12 cellular contexts compared by ENCODE assay signal in genomic region chr16:4915226-4915761, GRCh38. TPM values are rescaled to one million over a fixed set of nuclear protein-coding genes. Genes with fewer than 3 reads are reported as not detected.
DNase-seq lines count a peak whose midpoint lies in the region; ATAC-seq, FAIRE-seq and TF ChIP-seq lines count a peak whose summit lies in the region.
"Had no signal": no experiment of that assay in that cellular context is flagged by ENCODE, and none has a peak within 500 bp of the region (broad histone marks: within the 10 kb centered on the region; RNA-seq: fewer than 3 reads in every experiment).

No MANE protein-coding gene starts in this region.

- no peak overlapping the region for H3K4me3 ChIP-seq in PC-3 (ENCODE audit: low read length)
- H3K4me3 ChIP-seq in H1 (ENCODE audit: extremely low read depth in 1 of 4, insufficient read depth in 2 of 4, low read depth in 3 of 4, low read length in 4 of 4), result no peak overlapping the region
- no peak overlapping the region for H3K4me3 ChIP-seq in left lung
- H3K4me3 ChIP-seq: SJSA1 had no signal

- H3K4me1 Mint-ChIP-seq in T-cell, result no peaks in the 10 kb centered on the region
- no peaks in the 10 kb centered on the region for H3K4me1 Mint-ChIP-seq in natural killer cell treated with Interleukin-12 subunit alpha and Interleukin-12 subunit beta and Interleukin-15 and Interleukin-18, amount 100 ng/mL, for 72 hours (ENCODE audit: low read depth in 2 of 2)
- H3K4me1 Mint-ChIP-seq: naive thymus-derived CD8-positive, alpha-beta T cell; stimulated activated memory B cell treated with anti-CD40 and anti-IgM and Interleukin-4, amounts not matched to agents 10 μg/mL and 1 μg/mL and 100 μg/mL, for 72 hours had no signal

- no peaks in the 10 kb centered on the region for H3K36me3 Mint-ChIP-seq in T-cell
- H3K36me3 Mint-ChIP-seq in natural killer cell treated with Interleukin-12 subunit alpha and Interleukin-12 subunit beta and Interleukin-15 and Interleukin-18, amount 100 ng/mL, for 72 hours, result no peaks in the 10 kb centered on the region
- H3K36me3 Mint-ChIP-seq: naive thymus-derived CD8-positive, alpha-beta T cell; stimulated activated memory B cell treated with anti-CD40 and anti-IgM and Interleukin-4, amounts not matched to agents 10 μg/mL and 1 μg/mL and 100 μg/mL, for 72 hours had no signal

- H4K91ac ChIP-seq in H1 (replicated peaks; ENCODE audit: insufficient read length, low read length), result no peak overlapping the region

- H4K20me1 ChIP-seq in PC-3 (ENCODE audit: low read length), result no peaks in the 10 kb centered on the region
- peaks cover 0 to 1% of the 10 kb centered on the region in 2 experiments for H4K20me1 ChIP-seq in H1 (replicated peaks in 1 of 2; ENCODE audit: control insufficient read depth in 1 of 2, insufficient read depth in 2 of 2, low read length in 2 of 2)

- 90% methylated on average over 11 of the region's 11 CpGs; no CpG with 5 or more reads in 1 of the 2 experiments for WGBS in H1 (ENCODE audit: extremely low coverage in 1 of 2, insufficient coverage in 1 of 2, insufficient read length in 1 of 2, insufficient replicate concordance in 2 of 2, low coverage in 1 of 2, low lambda C conversion rate in 2 of 2, missing lambda C conversion rate in 1 of 2), 2 experiments

- TF ChIP-seq RAD21 in H1 (IDR thresholded peaks at IDR 0.05 in 1 of 2, conservative IDR thresholded peaks at IDR 0.05 in 1 of 2; ENCODE audit: low read depth in 2 of 2, low read length in 2 of 2), result no peak

- H3K27me3 ChIP-seq in PC-3 (ENCODE audit: low read length) (no peaks in the 10 kb centered on the region), H1 (replicated peaks in 1 of 4; ENCODE audit: control insufficient read depth in 3 of 4, extremely low read depth in 1 of 4, insufficient read depth in 3 of 4, low read length in 3 of 4) (no peaks in the 10 kb centered on the region), left lung (no peaks in the 10 kb centered on the region)
- H3K27me3 ChIP-seq: SJSA1 had no signal

- no peak for FAIRE-seq in H1 (lab: Jason Lieb, UNC)

- H3K36me3 ChIP-seq in PC-3 (ENCODE audit: low read depth, low read length) (no peaks in the 10 kb centered on the region), H1 (ENCODE audit: control insufficient read depth in 2 of 4, insufficient read depth in 4 of 4, low read length in 3 of 4) (no peaks in the 10 kb centered on the region), left lung (no peaks in the 10 kb centered on the region)
- H3K36me3 ChIP-seq: SJSA1 had no signal

- no peak overlapping the region for H2BK12ac ChIP-seq in H1 (ENCODE audit: low read depth, low read length)

- H3K79me2 ChIP-seq in PC-3 (ENCODE audit: low read length) (no peaks in the 10 kb centered on the region), H1 (ENCODE audit: control insufficient read depth in 1 of 2, insufficient read depth in 2 of 2, low read length in 2 of 2) (no peaks in the 10 kb centered on the region)

- POLR2A ChIA-PET in PC-3 (lab: Charles Lee; ENCODE audit: unreplicated experiment) (no interaction called here), H1 (lab: Charles Lee; ENCODE audit: partially characterized antibody) (interaction anchor here (0.7 to 1.5 kb wide), 5 partner anchors 8 to 19 kb away, joined by 3 read pairs; no protein-coding TSS in a partner anchor), T-cell (lab: Charles Lee) (no interaction called here)

- intact Hi-C loops in PC-3 (cut with micrococcal nuclease) (no loop called here), left lung (cut with DNase I) (no loop called here)

- H2BK20ac ChIP-seq in H1 (ENCODE audit: low read length), result no peak overlapping the region

- no peak overlapping the region for H3K27ac Mint-ChIP-seq in T-cell
- no peak overlapping the region for H3K27ac Mint-ChIP-seq in natural killer cell treated with Interleukin-12 subunit alpha and Interleukin-12 subunit beta and Interleukin-15 and Interleukin-18, amount 100 ng/mL, for 72 hours
- H3K27ac Mint-ChIP-seq: naive thymus-derived CD8-positive, alpha-beta T cell; stimulated activated memory B cell treated with anti-CD40 and anti-IgM and Interleukin-4, amounts not matched to agents 10 μg/mL and 1 μg/mL and 100 μg/mL, for 72 hours had no signal

- peak overlapping the region; percentile 22; the same call in 1 of the 2 replicates for H2BK5ac ChIP-seq in H1 (ENCODE audit: low read depth, low read length)

- peak; percentile 76 for DNase-seq in Daoy (ENCODE audit: low read depth)
- DNase-seq in PC-3, result peak; percentile 20
- no peak for DNase-seq in H1 (ENCODE audit: low read depth in 1 of 2, low spot score in 2 of 2)
- DNase-seq in renal cortical epithelial cell (ENCODE audit: low read depth), result peak; percentile 80
- DNase-seq in T-cell, result no peak
- no peak for DNase-seq in activated T-cell treated with anti-CD3 and anti-CD28 coated beads, Interleukin-2, amount 50 U/mL, for 48 hours
- DNase-seq in left lung, result no peak
- DNase-seq in natural killer cell treated with Interleukin-12 subunit alpha and Interleukin-12 subunit beta and Interleukin-15 and Interleukin-18, amount 100 ng/mL, for 72 hours (ENCODE audit: low spot score), result no peak
- DNase-seq: activated CD4-positive, alpha-beta T cell treated with anti-CD3 and anti-CD28 coated beads, Interleukin-2, amount 50 U/mL, for 1 hour; naive thymus-derived CD8-positive, alpha-beta T cell had no signal

- ATAC-seq in PC-3, result no peak; the same call in 1 of the 2 replicates
- ATAC-seq in T-cell (replicated peaks in 1 of 4), result no peak
- no peak for ATAC-seq in left lung
- no peak for ATAC-seq in natural killer cell treated with Interleukin-12 subunit alpha and Interleukin-12 subunit beta and Interleukin-15 and Interleukin-18, amount 100 ng/mL, for 72 hours
- ATAC-seq: naive thymus-derived CD8-positive, alpha-beta T cell; stimulated activated memory B cell treated with anti-CD40 and anti-IgM and Interleukin-4, amounts not matched to agents 10 μg/mL and 1 μg/mL and 100 μg/mL, for 72 hours had no signal

- TF ChIP-seq CTCF in PC-3 (conservative IDR thresholded peaks at IDR 0.05; ENCODE audit: low read depth, low read length), result no peak
- TF ChIP-seq CTCF in H1 (IDR thresholded peaks at IDR 0.05; ENCODE audit: control extremely low read depth in 1 of 3, insufficient read depth in 1 of 3, low read depth in 1 of 3, low read length in 3 of 3), result no peak
- TF ChIP-seq CTCF in left lung (IDR thresholded peaks at IDR 0.05), result no peak

- no peak overlapping the region for H3K4ac ChIP-seq in H1 (replicated peaks; ENCODE audit: insufficient read length, low read depth, low read length)

- no peak overlapping the region for H4K8ac ChIP-seq in H1 (ENCODE audit: extremely low read depth, insufficient read depth, low read length)

- H3F3A ChIP-seq in PC-3 (ENCODE audit: low read length, unreplicated experiment), result no peaks in the 10 kb centered on the region

- no peak for TF ChIP-seq POLR2A in H1 (IDR thresholded peaks at IDR 0.05; ENCODE audit: control extremely low read depth in 1 of 2, low read depth in 2 of 2, low read length in 2 of 2)

- H3K4me3 Mint-ChIP-seq in T-cell, result no peak overlapping the region
- no peak overlapping the region for H3K4me3 Mint-ChIP-seq in natural killer cell treated with Interleukin-12 subunit alpha and Interleukin-12 subunit beta and Interleukin-15 and Interleukin-18, amount 100 ng/mL, for 72 hours
- H3K4me3 Mint-ChIP-seq: naive thymus-derived CD8-positive, alpha-beta T cell; stimulated activated memory B cell treated with anti-CD40 and anti-IgM and Interleukin-4, amounts not matched to agents 10 μg/mL and 1 μg/mL and 100 μg/mL, for 72 hours had no signal

- no peak overlapping the region for H3K18ac ChIP-seq in H1 (ENCODE audit: extremely low read depth, low read length)

- H3K4me1 ChIP-seq in PC-3 (ENCODE audit: insufficient read depth, low read length) (peaks cover 27% of the 10 kb centered on the region), H1 (replicated peaks in 1 of 4; ENCODE audit: control insufficient read depth in 3 of 4, insufficient read depth in 4 of 4, low read length in 3 of 4) (peaks cover 0 to 8% (median 4%) of the 10 kb centered on the region in 4 experiments; a peak in 5 of 7 replicates), left lung (no peaks in the 10 kb centered on the region)
- H3K4me1 ChIP-seq: SJSA1 had no signal

- BruUV-seq in PC-3 (replicated peaks; lab: Mats Ljungman, UMichigan), result no TSS peak

- no peak overlapping the region for H2BK15ac ChIP-seq in H1 (ENCODE audit: low read length)

- H3K23me2 ChIP-seq in H1 (ENCODE audit: low read depth, low read length), result no peaks in the 10 kb centered on the region

- peaks cover 3% of the 10 kb centered on the region; the same call in 1 of the 2 replicates for H3K79me1 ChIP-seq in H1 (ENCODE audit: low read depth, low read length)

- H3K9ac ChIP-seq in PC-3 (ENCODE audit: low read length), result no peak overlapping the region
- no peak overlapping the region for H3K9ac ChIP-seq in H1 (replicated peaks in 1 of 4; ENCODE audit: extremely low read depth in 1 of 4, low read depth in 3 of 4, low read length in 3 of 4)

- H2AFZ ChIP-seq in PC-3 (ENCODE audit: low read length) (no peak overlapping the region), H1 (ENCODE audit: low read length) (no peak overlapping the region)

- no peak for TF ChIP-seq EP300 in H1 (IDR thresholded peaks at IDR 0.05; ENCODE audit: borderline replicate concordance in 1 of 2, low read depth in 2 of 2, low read length in 2 of 2)

- H3K4me2 ChIP-seq in PC-3 (ENCODE audit: low read length) (no peak overlapping the region), H1 (ENCODE audit: insufficient read depth in 1 of 2, low read depth in 2 of 2, low read length in 2 of 2) (no peak overlapping the region)

- H3K56ac ChIP-seq in H1 (replicated peaks; ENCODE audit: insufficient read length, low read depth, low read length), result no peak overlapping the region

- no peak overlapping the region for H2BK120ac ChIP-seq in H1 (replicated peaks; ENCODE audit: low read depth, low read length)

- H3K9me3 ChIP-seq in PC-3 (ENCODE audit: low read length) (no peaks in the 10 kb centered on the region), H1 (ENCODE audit: insufficient read depth in 2 of 2, low read depth in 1 of 2, low read length in 1 of 2) (no peaks in the 10 kb centered on the region), left lung (no peaks in the 10 kb centered on the region)
- H3K9me3 ChIP-seq: SJSA1 had no signal

- no peak overlapping the region for H2AK5ac ChIP-seq in H1 (ENCODE audit: low read depth, low read length)

- no peak overlapping the region for H3K14ac ChIP-seq in H1 (ENCODE audit: insufficient read length)

- H3K9me2 ChIP-seq in PC-3 (replicated peaks; ENCODE audit: low read length), result no peaks in the 10 kb centered on the region

- no peaks in the 10 kb centered on the region for H3K9me3 Mint-ChIP-seq in T-cell
- no peaks in the 10 kb centered on the region for H3K9me3 Mint-ChIP-seq in natural killer cell treated with Interleukin-12 subunit alpha and Interleukin-12 subunit beta and Interleukin-15 and Interleukin-18, amount 100 ng/mL, for 72 hours
- H3K9me3 Mint-ChIP-seq: naive thymus-derived CD8-positive, alpha-beta T cell; stimulated activated memory B cell treated with anti-CD40 and anti-IgM and Interleukin-4, amounts not matched to agents 10 μg/mL and 1 μg/mL and 100 μg/mL, for 72 hours had no signal

- no peak overlapping the region for H4K5ac ChIP-seq in H1 (ENCODE audit: insufficient read length, low read depth, low read length)

- H3K27ac ChIP-seq in PC-3 (ENCODE audit: low read length) (no peak overlapping the region), H1 (ENCODE audit: low read depth, low read length) (no peak overlapping the region; the same call in 1 of the 2 replicates), left lung (no peak overlapping the region)
- H3K27ac ChIP-seq: SJSA1 had no signal

- CTCF ChIA-PET in PC-3 (lab: Charles Lee), result no interaction called here
- CTCF ChIA-PET in H1 (lab: Charles Lee; ENCODE audit: partially characterized antibody), result interaction anchor here (0.7 to 1.7 kb wide), 5 partner anchors 11 to 41 kb away, joined by 3 to 6 read pairs (median 4); no protein-coding TSS in a partner anchor
- CTCF ChIA-PET in T-cell (lab: Charles Lee), result no interaction called here

- H3K23ac ChIP-seq in H1 (ENCODE audit: insufficient read length), result no peak overlapping the region

- peaks cover 3 to 8% of the 10 kb centered on the region in 2 donors for H3K27me3 Mint-ChIP-seq in T-cell
- H3K27me3 Mint-ChIP-seq in natural killer cell treated with Interleukin-12 subunit alpha and Interleukin-12 subunit beta and Interleukin-15 and Interleukin-18, amount 100 ng/mL, for 72 hours, result peaks cover 0 to 3% of the 10 kb centered on the region in 2 donors

RNA-seq across cellular contexts. Expression of gene PPL, which starts 21.7 kb away (rescaled TPM):
- 0.06 and 0.27 TPM in 2 replicates for total RNA-seq in Daoy (2014; rRNA removed; shearing (Covaris generic))
- 18.8 and 22.8 TPM in 2 replicates for total RNA-seq in PC-3 (2014; rRNA removed)
- 28.8 and 29.5 TPM in 2 replicates for total RNA-seq in H1 (2021; fragmentation: NEBNext Ultra II Directional; extraction: Animal tissue kit (Norgen Biotek cat#: 25700))
- 11.3 and 15.8 TPM in 2 replicates for polyA plus RNA-seq in H1 (2011; rRNA removed)
- 13.7 TPM for polyA plus RNA-seq in H1 (2011; cell fraction: cytosol; rRNA removed)
- 46.9 TPM for polyA plus RNA-seq in H1 (2011; cell fraction: nucleus; rRNA removed)
- 16.5 to 27.4 TPM (median 22.8 TPM) in 4 replicates for polyA plus RNA-seq in H1 (2012, experiment 1 of 2)
- polyA plus RNA-seq in H1 (2012, experiment 2 of 2), result 5.2 TPM
- polyA plus RNA-seq in H1 (2013, experiment 1 of 2), result 16.4 TPM
- polyA plus RNA-seq in H1 (2013, experiment 2 of 2), result 15.4 TPM
- 21.5 and 22.3 TPM in 2 replicates for polyA minus RNA-seq in H1 (2011; rRNA and poly(A)+ RNA removed)
- 15.9 TPM for polyA minus RNA-seq in H1 (2011; cell fraction: cytosol; rRNA and poly(A)+ RNA removed)
- polyA minus RNA-seq in H1 (2011; cell fraction: nucleus; rRNA and poly(A)+ RNA removed), result 21.8 TPM
- 17.0 and 35.4 TPM in 2 replicates for total RNA-seq in renal cortical epithelial cell
- under 1 TPM in 3 of 5 donors, not detected in 2; 0.10 to 0.32 (median 0.12) TPM for total RNA-seq in T-cell
- total RNA-seq in left lung, result 10 to 100 TPM; 69.8 to 77.1 TPM
- not detected for total RNA-seq in natural killer cell treated with Interleukin-12 subunit alpha and Interleukin-12 subunit beta and Interleukin-15 and Interleukin-18, amount 100 ng/mL, for 72 hours
- total RNA-seq: naive thymus-derived CD8-positive, alpha-beta T cell had no signal

RNA-seq across cellular contexts. Expression of gene SEC14L5, which starts 42.8 kb away (rescaled TPM):
- total RNA-seq in Daoy (2014; rRNA removed; shearing (Covaris generic)), result 0.40 TPM in 1 of 2 replicates, not detected in the other
- not detected in 2 replicates for total RNA-seq in PC-3 (2014; rRNA removed)
- 3.0 and 3.2 TPM in 2 replicates for total RNA-seq in H1 (2021; fragmentation: NEBNext Ultra II Directional; extraction: Animal tissue kit (Norgen Biotek cat#: 25700))
- polyA plus RNA-seq in H1 (2011; rRNA removed), result 1.9 and 2.1 TPM in 2 replicates
- 2.1 TPM for polyA plus RNA-seq in H1 (2011; cell fraction: cytosol; rRNA removed)
- 2.7 TPM for polyA plus RNA-seq in H1 (2011; cell fraction: nucleus; rRNA removed)
- 1.9 to 2.9 TPM (median 2.3 TPM) in 4 replicates for polyA plus RNA-seq in H1 (2012, experiment 1 of 2)
- polyA plus RNA-seq in H1 (2012, experiment 2 of 2), result 1.6 TPM
- polyA plus RNA-seq in H1 (2013, experiment 1 of 2), result 1.1 TPM
- polyA plus RNA-seq in H1 (2013, experiment 2 of 2), result 0.99 TPM
- polyA minus RNA-seq in H1 (2011; rRNA and poly(A)+ RNA removed), result 4.0 and 5.8 TPM in 2 replicates
- 1.7 TPM for polyA minus RNA-seq in H1 (2011; cell fraction: cytosol; rRNA and poly(A)+ RNA removed)
- polyA minus RNA-seq in H1 (2011; cell fraction: nucleus; rRNA and poly(A)+ RNA removed), result 2.9 TPM
- 0.10 TPM in 1 of 2 replicates, not detected in the other for total RNA-seq in renal cortical epithelial cell
- under 1 TPM in 1 of 5 donors, not detected in 4; 0.05 TPM for total RNA-seq in T-cell
- under 1 TPM; 0.52 to 0.76 TPM for total RNA-seq in left lung
- not detected for total RNA-seq in natural killer cell treated with Interleukin-12 subunit alpha and Interleukin-12 subunit beta and Interleukin-15 and Interleukin-18, amount 100 ng/mL, for 72 hours
- total RNA-seq: naive thymus-derived CD8-positive, alpha-beta T cell; SJSA1 had no signal
- polyA plus RNA-seq: naive thymus-derived CD8-positive, alpha-beta T cell had no signal

Comparison
In these comparisons a context has a peak if more than half of its experiments do, and no peak if none do; other contexts are left out.
1. DNase-seq: peak in Daoy (single experiment), PC-3 (single experiment) and renal cortical epithelial cell (single experiment); none in H1 (0 of 2), T-cell (0 of 34), activated T-cell treated with anti-CD3 and anti-CD28 coated beads, Interleukin-2, amount 50 U/mL, for 48 hours (0 of 2), left lung (0 of 2) and natural killer cell treated with Interleukin-12 subunit alpha and Interleukin-12 subunit beta and Interleukin-15 and Interleukin-18, amount 100 ng/mL, for 72 hours (single experiment).
2. RNA of gene PPL, which starts 21.7 kb away (total RNA-seq): 69.8 to 77.1 TPM in left lung, 17.0 to 35.4 TPM in renal cortical epithelial cell, 28.8 to 29.5 TPM in H1 and 18.8 to 22.8 TPM in PC-3; 0.10 to 0.32 TPM in T-cell, 0.06 to 0.27 TPM in Daoy and not detected in natural killer cell treated with Interleukin-12 subunit alpha and Interleukin-12 subunit beta and Interleukin-15 and Interleukin-18, amount 100 ng/mL, for 72 hours; every median in the first group is over 10 times any median in the second.